In the genomic region with DNA sequence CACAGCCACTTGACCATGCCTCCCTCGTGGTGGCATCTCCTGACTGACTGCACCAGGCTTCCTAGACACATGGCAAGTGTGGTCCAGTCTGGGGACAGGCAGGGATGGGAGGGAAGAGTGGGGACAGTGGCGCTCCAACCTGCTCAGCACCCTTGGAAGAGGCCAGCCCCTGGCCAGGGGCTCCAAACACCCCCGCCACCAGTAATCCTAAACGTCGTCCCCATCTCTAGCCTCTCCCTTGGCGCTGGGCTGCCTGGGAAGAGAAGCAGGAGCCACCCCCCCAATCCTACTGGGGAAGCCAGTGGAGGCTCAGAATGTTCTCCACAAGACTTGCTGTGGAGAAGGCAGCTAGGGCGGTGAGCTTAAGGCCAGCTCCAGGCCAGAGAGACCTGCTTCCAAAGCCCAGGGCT, we compare ENCODE assay signal across 10 cellular contexts. TPM values are rescaled to one million over a fixed set of nuclear protein-coding genes. Genes with fewer than 3 reads are reported as not detected.
A peak's percentile ranks its signal among the peaks of the same experiment; 100 is the strongest.
DNase-seq lines count a peak whose midpoint lies in the region; ATAC-seq and TF ChIP-seq lines count a peak whose summit lies in the region.
"Had no signal": no experiment of that assay in that cellular context is flagged by ENCODE, and none has a peak within 500 bp of the region (broad histone marks: within the 10 kb centered on the region; RNA-seq: fewer than 3 reads in every experiment).

No MANE protein-coding gene starts in this region.

- peak overlapping the region; percentile 58 for H3K4me3 Mint-ChIP-seq in natural killer cell treated with Interleukin-12 subunit alpha and Interleukin-12 subunit beta and Interleukin-15 and Interleukin-18, amount 100 ng/mL, for 72 hours
- H3K4me3 Mint-ChIP-seq in natural killer cell (no peak overlapping the region), endothelial cell (ENCODE audit: unreplicated experiment) (peak overlapping the region; percentile 65), type B pancreatic cell (peak overlapping the region; percentile 97)

- H3K9me3 ChIP-seq in Panc1 (ENCODE audit: control insufficient read depth, insufficient read depth, low read depth, low read length): no peaks in the 10 kb centered on the region

- CTCF ChIA-PET in Panc1 (lab: Charles Lee): no interaction called here

- TF ChIP-seq CTCF in natural killer cell (IDR thresholded peaks at IDR 0.05) (no peak), Panc1 (IDR thresholded peaks at IDR 0.05) (no peak), endothelial cell (IDR thresholded peaks at IDR 0.05; ENCODE audit: unreplicated experiment) (no peak), type B pancreatic cell (conservative IDR thresholded peaks at IDR 0.05) (no peak)

- H3K4me1 ChIP-seq in Panc1 (ENCODE audit: control insufficient read depth, insufficient read depth, low read length): peaks cover 12% of the 10 kb centered on the region

- H3K27me3 ChIP-seq in Panc1 (ENCODE audit: control insufficient read depth, insufficient read depth, low read length): no peaks in the 10 kb centered on the region

- peaks cover 14 to 36% of the 10 kb centered on the region in 2 donors for H3K4me1 Mint-ChIP-seq in natural killer cell treated with Interleukin-12 subunit alpha and Interleukin-12 subunit beta and Interleukin-15 and Interleukin-18, amount 100 ng/mL, for 72 hours (ENCODE audit: low read depth in 2 of 2)
- H3K4me1 Mint-ChIP-seq in natural killer cell: peaks cover 13 to 37% of the 10 kb centered on the region in 2 donors
- H3K4me1 Mint-ChIP-seq in endothelial cell (ENCODE audit: unreplicated experiment): peaks cover 14% of the 10 kb centered on the region
- H3K4me1 Mint-ChIP-seq in type B pancreatic cell (ENCODE audit: unreplicated experiment): peaks cover 5% of the 10 kb centered on the region

- H3K36me3 Mint-ChIP-seq in natural killer cell treated with Interleukin-12 subunit alpha and Interleukin-12 subunit beta and Interleukin-15 and Interleukin-18, amount 100 ng/mL, for 72 hours: peaks cover 7% of the 10 kb centered on the region
- H3K36me3 Mint-ChIP-seq in natural killer cell: no peaks in the 10 kb centered on the region
- H3K36me3 Mint-ChIP-seq in endothelial cell (ENCODE audit: low read depth, unreplicated experiment): peaks cover 16% of the 10 kb centered on the region
- H3K36me3 Mint-ChIP-seq in type B pancreatic cell: peaks cover 6% of the 10 kb centered on the region

- H3K4me3 ChIP-seq in Panc1 (ENCODE audit: low read depth in 2 of 2, low read length in 2 of 2): 0 out of 4 replicates have a peak overlapping the region, but pooled peaks of 1 of the 2 experiments have one; percentile 82

- in situ Hi-C loops in Panc1 (cut with HindIII; ENCODE audit: low pct_unique_long_range_greater_than_20kb, low sequenced_read_pairs): no loop called here

- no peak for ATAC-seq in natural killer cell treated with Interleukin-12 subunit alpha and Interleukin-12 subunit beta and Interleukin-15 and Interleukin-18, amount 100 ng/mL, for 72 hours
- ATAC-seq in natural killer cell (no peak), Panc1 (peak; percentile 0; the same call in 1 of the 2 replicates)

- BruUV-seq in Panc1 (replicated peaks; lab: Mats Ljungman, UMichigan): no TSS peak

- peaks cover 7% of the 10 kb centered on the region; the same call in 1 of the 2 replicates for H3K36me3 ChIP-seq in Panc1 (ENCODE audit: control insufficient read depth, insufficient read depth, low read length)

- POLR2A ChIA-PET in Panc1 (lab: Charles Lee): interaction anchor here (0.6 kb wide), 1 partner anchor 109 kb away, joined by 6 read pairs; no protein-coding TSS in a partner anchor

- no peak for DNase-seq in natural killer cell treated with Interleukin-12 subunit alpha and Interleukin-12 subunit beta and Interleukin-15 and Interleukin-18, amount 100 ng/mL, for 72 hours (ENCODE audit: low spot score)
- DNase-seq in natural killer cell (no peak), Panc1 (ENCODE audit: low read depth, low spot score) (no peak), endothelial cell (ENCODE audit: low spot score) (no peak), type B pancreatic cell (ENCODE audit: extremely low spot score, unreplicated experiment) (no peak), KG1 (lab: John Stamatoyannopoulos, UW) (no peak), Kasumi-1 (lab: John Stamatoyannopoulos, UW) (no peak), T1000 (lab: John Stamatoyannopoulos, UW) (no peak)
- DNase-seq: NCI-H187 had no signal

- no peaks in the 10 kb centered on the region for H3K9me3 Mint-ChIP-seq in natural killer cell treated with Interleukin-12 subunit alpha and Interleukin-12 subunit beta and Interleukin-15 and Interleukin-18, amount 100 ng/mL, for 72 hours
- H3K9me3 Mint-ChIP-seq in natural killer cell (no peaks in the 10 kb centered on the region), endothelial cell (ENCODE audit: unreplicated experiment) (no peaks in the 10 kb centered on the region), type B pancreatic cell (no peaks in the 10 kb centered on the region)

- intact Hi-C loops in natural killer cell (cut with micrococcal nuclease) (no loop called here), Panc1 (cut with micrococcal nuclease; ENCODE audit: unreplicated experiment) (loop anchor here (10.0 kb wide), 1 partner anchor 102 kb away; the partner anchor contains the start of gene DUS3L)

- peak overlapping the region in 1 of 2 donors; percentile 44 for H3K27ac Mint-ChIP-seq in natural killer cell treated with Interleukin-12 subunit alpha and Interleukin-12 subunit beta and Interleukin-15 and Interleukin-18, amount 100 ng/mL, for 72 hours
- H3K27ac Mint-ChIP-seq in natural killer cell: peak overlapping the region in 1 of 2 donors; percentile 74
- peak overlapping the region; percentile 42 for H3K27ac Mint-ChIP-seq in endothelial cell (ENCODE audit: unreplicated experiment)
- H3K27ac Mint-ChIP-seq in type B pancreatic cell: peak overlapping the region; percentile 65

- peak overlapping the region; percentile 90 for H3K27ac ChIP-seq in Panc1 (ENCODE audit: low read length)

- no peaks in the 10 kb centered on the region for H3K27me3 Mint-ChIP-seq in natural killer cell treated with Interleukin-12 subunit alpha and Interleukin-12 subunit beta and Interleukin-15 and Interleukin-18, amount 100 ng/mL, for 72 hours
- H3K27me3 Mint-ChIP-seq in natural killer cell (ENCODE audit: low read depth in 2 of 2) (no peaks in the 10 kb centered on the region), endothelial cell (ENCODE audit: unreplicated experiment) (peaks cover 12% of the 10 kb centered on the region), type B pancreatic cell (no peaks in the 10 kb centered on the region)

RNA-seq across cellular contexts. Expression of gene RPL36, which starts 2.7 kb away (rescaled TPM):
- 100 to 1,000 TPM; 645 to 764 TPM for total RNA-seq in natural killer cell treated with Interleukin-12 subunit alpha and Interleukin-12 subunit beta and Interleukin-15 and Interleukin-18, amount 100 ng/mL, for 72 hours
- 100 to 1,000 TPM; 363 to 505 (median 459) TPM for total RNA-seq in natural killer cell
- 465 TPM for total RNA-seq in Panc1 (2021; ENCODE audit: unreplicated experiment)
- polyA plus RNA-seq in Panc1 (2012; ENCODE audit: insufficient read length): 1,138 TPM
- total RNA-seq in endothelial cell (ENCODE audit: unreplicated experiment): 910 TPM
- 1,016 and 1,024 TPM in 2 replicates for total RNA-seq in type B pancreatic cell (ENCODE audit: low replicate concordance)

RNA-seq across cellular contexts. Expression of gene HSD11B1L, which starts 12.0 kb away (rescaled TPM):
- total RNA-seq in natural killer cell treated with Interleukin-12 subunit alpha and Interleukin-12 subunit beta and Interleukin-15 and Interleukin-18, amount 100 ng/mL, for 72 hours: 1 to 10 TPM; 1.8 to 3.6 TPM
- total RNA-seq in natural killer cell: 1 to 10 TPM; 1.1 to 3.7 (median 3.0) TPM
- total RNA-seq in Panc1 (2021; ENCODE audit: unreplicated experiment): 6.0 TPM
- polyA plus RNA-seq in Panc1 (2012; ENCODE audit: insufficient read length): 15.9 TPM
- total RNA-seq in endothelial cell (ENCODE audit: unreplicated experiment): 11.8 TPM
- total RNA-seq in type B pancreatic cell (ENCODE audit: low replicate concordance): 6.2 and 11.0 TPM in 2 replicates

RNA-seq across cellular contexts. Expression of gene MICOS13, which starts 12.5 kb away (rescaled TPM):
- 10 to 100 TPM; 40.7 to 41.4 TPM for total RNA-seq in natural killer cell treated with Interleukin-12 subunit alpha and Interleukin-12 subunit beta and Interleukin-15 and Interleukin-18, amount 100 ng/mL, for 72 hours
- 10 to 100 TPM; 17.7 to 27.7 (median 25.1) TPM for total RNA-seq in natural killer cell
- 93.5 TPM for total RNA-seq in Panc1 (2021; ENCODE audit: unreplicated experiment)
- 148 TPM for polyA plus RNA-seq in Panc1 (2012; ENCODE audit: insufficient read length)
- 23.6 TPM for total RNA-seq in endothelial cell (ENCODE audit: unreplicated experiment)
- 42.2 and 50.0 TPM in 2 replicates for total RNA-seq in type B pancreatic cell (ENCODE audit: low replicate concordance)

RNA-seq across cellular contexts. Expression of gene LONP1, which starts 27.2 kb away (rescaled TPM):
- total RNA-seq in natural killer cell treated with Interleukin-12 subunit alpha and Interleukin-12 subunit beta and Interleukin-15 and Interleukin-18, amount 100 ng/mL, for 72 hours: 100 to 1,000 TPM; 151 to 267 TPM
- 10 to 100 TPM; 50.5 to 61.8 (median 56.1) TPM for total RNA-seq in natural killer cell
- total RNA-seq in Panc1 (2021; ENCODE audit: unreplicated experiment): 93.0 TPM
- 250 TPM for polyA plus RNA-seq in Panc1 (2012; ENCODE audit: insufficient read length)
- 64.4 TPM for total RNA-seq in endothelial cell (ENCODE audit: unreplicated experiment)
- total RNA-seq in type B pancreatic cell (ENCODE audit: low replicate concordance): 68.0 and 74.0 TPM in 2 replicates

RNA-seq across cellular contexts. Expression of gene CATSPERD, which starts 27.6 kb away (rescaled TPM):
- not detected for total RNA-seq in natural killer cell treated with Interleukin-12 subunit alpha and Interleukin-12 subunit beta and Interleukin-15 and Interleukin-18, amount 100 ng/mL, for 72 hours
- not detected for total RNA-seq in natural killer cell
- 0.08 TPM for total RNA-seq in Panc1 (2021; ENCODE audit: unreplicated experiment)
- not detected for polyA plus RNA-seq in Panc1 (2012; ENCODE audit: insufficient read length)
- total RNA-seq in endothelial cell (ENCODE audit: unreplicated experiment): not detected
- total RNA-seq in type B pancreatic cell (ENCODE audit: low replicate concordance): 0.41 TPM in 1 of 2 replicates, not detected in the other
- total RNA-seq: T-helper 1 cell treated with Interleukin-12 subunit alpha and Interleukin-12 subunit beta and Interleukin-4 antibody, amounts not matched to agents 30 ng/mL and 1 ng/mL, for 36 hours had no signal
